Comparison of ENCODE assay signal across 7 cellular contexts in genomic region chr13:23378009-23378632, GRCh38. TPM values are rescaled to one million over a fixed set of nuclear protein-coding genes. Genes with fewer than 3 reads are reported as not detected.
DNase-seq lines count a peak whose midpoint lies in the region; ATAC-seq, FAIRE-seq and TF ChIP-seq lines count a peak whose summit lies in the region.

No MANE protein-coding gene starts in this region.

- no peak overlapping the region for H4K91ac ChIP-seq in H1 (replicated peaks; ENCODE audit: insufficient read length, low read length)

- no peak overlapping the region for H3K56ac ChIP-seq in H1 (replicated peaks; ENCODE audit: insufficient read length, low read depth, low read length)

- H3K4me3 Mint-ChIP-seq in activated CD4-positive, alpha-beta T cell treated with anti-CD3 and anti-CD28 coated beads, Interleukin-2, amount 10 ng/mL, durations not matched to agents 7 days and 5 days: peak overlapping the region; percentile 35

- H3K9me3 ChIP-seq in HUES48 (ENCODE audit: control insufficient read depth, insufficient read depth, low read length) (no peaks in the 10 kb centered on the region), H1 (ENCODE audit: insufficient read depth in 2 of 2, low read depth in 1 of 2, low read length in 1 of 2) (no peaks in the 10 kb centered on the region)

- TF ChIP-seq POLR2A in H1 (IDR thresholded peaks at IDR 0.05; ENCODE audit: control extremely low read depth in 1 of 2, low read depth in 2 of 2, low read length in 2 of 2): no peak

- no peak overlapping the region for H3K14ac ChIP-seq in H1 (ENCODE audit: insufficient read length)

- POLR2A ChIA-PET in activated CD4-positive, alpha-beta T cell treated with anti-CD3 and anti-CD28 coated beads, Interleukin-2, amount 10 ng/mL, durations not matched to agents 7 days and 5 days (lab: Charles Lee): no interaction called here
- POLR2A ChIA-PET in H1 (lab: Charles Lee; ENCODE audit: partially characterized antibody): interaction anchor here (1.2 kb wide), 1 partner anchor 55 kb away, joined by 3 read pairs; no protein-coding TSS in a partner anchor

- no peak overlapping the region for H4K5ac ChIP-seq in H1 (ENCODE audit: insufficient read length, low read depth, low read length)

- no peak for TF ChIP-seq EP300 in H1 (IDR thresholded peaks at IDR 0.05; ENCODE audit: borderline replicate concordance in 1 of 2, low read depth in 2 of 2, low read length in 2 of 2)

- H2AK5ac ChIP-seq in H1 (ENCODE audit: low read depth, low read length): peak overlapping the region; percentile 78; the same call in 1 of the 2 replicates

- H3K4me1 ChIP-seq in HUES48 (ENCODE audit: control insufficient read depth, insufficient read depth, low read length): peaks cover 26% of the 10 kb centered on the region
- peaks cover 5 to 16% (median 8%) of the 10 kb centered on the region in 4 experiments; a peak in 6 of 7 replicates for H3K4me1 ChIP-seq in H1 (replicated peaks in 1 of 4; ENCODE audit: control insufficient read depth in 3 of 4, insufficient read depth in 4 of 4, low read length in 3 of 4)

- no peak overlapping the region for H3K4ac ChIP-seq in H1 (replicated peaks; ENCODE audit: insufficient read length, low read depth, low read length)

- H3K4me3 ChIP-seq in HUES48 (ENCODE audit: low read depth, low read length): no peak overlapping the region
- no peak overlapping the region for H3K4me3 ChIP-seq in H1 (ENCODE audit: extremely low read depth in 1 of 4, insufficient read depth in 2 of 4, low read depth in 3 of 4, low read length in 4 of 4)
- no peak overlapping the region for H3K4me3 ChIP-seq in retinal pigment epithelial cell (ENCODE audit: low read length)

- peak overlapping the region; percentile 69; the same call in 1 of the 2 replicates for H2BK5ac ChIP-seq in H1 (ENCODE audit: low read depth, low read length)

- no peaks in the 10 kb centered on the region for H3K9me3 Mint-ChIP-seq in activated CD4-positive, alpha-beta T cell treated with anti-CD3 and anti-CD28 coated beads, Interleukin-2, amount 10 ng/mL, durations not matched to agents 7 days and 5 days

- H3K36me3 ChIP-seq in HUES48 (ENCODE audit: control insufficient read depth, insufficient read depth, low read length): peaks cover 2% of the 10 kb centered on the region; the same call in 1 of the 2 replicates
- peaks cover 0 to 1% (median 0%) of the 10 kb centered on the region in 4 experiments; a peak in 2 of 8 replicates for H3K36me3 ChIP-seq in H1 (ENCODE audit: control insufficient read depth in 2 of 4, insufficient read depth in 4 of 4, low read length in 3 of 4)

- no peak overlapping the region for H2BK15ac ChIP-seq in H1 (ENCODE audit: low read length)

- FAIRE-seq in H1 (lab: Jason Lieb, UNC): no peak

- no peak overlapping the region for H2BK20ac ChIP-seq in H1 (ENCODE audit: low read length)

- peaks cover 56% of the 10 kb centered on the region for H3K4me1 Mint-ChIP-seq in activated CD4-positive, alpha-beta T cell treated with anti-CD3 and anti-CD28 coated beads, Interleukin-2, amount 10 ng/mL, durations not matched to agents 7 days and 5 days

- H3K27me3 ChIP-seq in HUES48 (ENCODE audit: control insufficient read depth, insufficient read depth, low read length) (no peaks in the 10 kb centered on the region), H1 (replicated peaks in 1 of 4; ENCODE audit: control insufficient read depth in 3 of 4, extremely low read depth in 1 of 4, insufficient read depth in 3 of 4, low read length in 3 of 4) (no peaks in the 10 kb centered on the region)

- DNase-seq in activated CD4-positive, alpha-beta T cell treated with anti-CD3 and anti-CD28 coated beads, Interleukin-2, amount 10 ng/mL, durations not matched to agents 7 days and 5 days: peak; percentile 44
- DNase-seq in H1 (ENCODE audit: low read depth in 1 of 2, low spot score in 2 of 2): no peak
- DNase-seq in retinal pigment epithelial cell (ENCODE audit: low read depth): peak; percentile 89
- no peak for DNase-seq in globus pallidus (ENCODE audit: low spot score)

- H3K23ac ChIP-seq in H1 (ENCODE audit: insufficient read length): no peak overlapping the region

- peak overlapping the region; percentile 45; the same call in 1 of the 2 replicates for H3K9ac ChIP-seq in HUES48 (ENCODE audit: low read depth, low read length)
- H3K9ac ChIP-seq in H1 (replicated peaks in 1 of 4; ENCODE audit: extremely low read depth in 1 of 4, low read depth in 3 of 4, low read length in 3 of 4): no peak overlapping the region

- CTCF ChIA-PET in activated CD4-positive, alpha-beta T cell treated with anti-CD3 and anti-CD28 coated beads, Interleukin-2, amount 10 ng/mL, durations not matched to agents 7 days and 5 days (lab: Charles Lee): interaction anchor here (1.2 kb wide), 1 partner anchor 11 kb away, joined by 3 read pairs; no protein-coding TSS in a partner anchor
- CTCF ChIA-PET in H1 (lab: Charles Lee; ENCODE audit: partially characterized antibody): no interaction called here

- peaks cover 8% of the 10 kb centered on the region for H3K27me3 Mint-ChIP-seq in activated CD4-positive, alpha-beta T cell treated with anti-CD3 and anti-CD28 coated beads, Interleukin-2, amount 10 ng/mL, durations not matched to agents 7 days and 5 days

- peaks cover 8% of the 10 kb centered on the region for H3K36me3 Mint-ChIP-seq in activated CD4-positive, alpha-beta T cell treated with anti-CD3 and anti-CD28 coated beads, Interleukin-2, amount 10 ng/mL, durations not matched to agents 7 days and 5 days (ENCODE audit: low read depth)

- H2BK120ac ChIP-seq in H1 (replicated peaks; ENCODE audit: low read depth, low read length): no peak overlapping the region

- H3K4me2 ChIP-seq in H1 (ENCODE audit: insufficient read depth in 1 of 2, low read depth in 2 of 2, low read length in 2 of 2): no peak overlapping the region

- peaks cover 0 to 13% of the 10 kb centered on the region in 2 experiments for H3K79me2 ChIP-seq in H1 (ENCODE audit: control insufficient read depth in 1 of 2, insufficient read depth in 2 of 2, low read length in 2 of 2)

- H2AFZ ChIP-seq in H1 (ENCODE audit: low read length): no peak overlapping the region

- H3K27ac Mint-ChIP-seq in activated CD4-positive, alpha-beta T cell treated with anti-CD3 and anti-CD28 coated beads, Interleukin-2, amount 10 ng/mL, durations not matched to agents 7 days and 5 days: peak overlapping the region; percentile 83

- H3K79me1 ChIP-seq in H1 (ENCODE audit: low read depth, low read length): peaks cover 2% of the 10 kb centered on the region; the same call in 1 of the 2 replicates

- WGBS in H1 (ENCODE audit: extremely low coverage in 1 of 2, insufficient coverage in 1 of 2, insufficient read length in 1 of 2, insufficient replicate concordance in 2 of 2, low coverage in 1 of 2, low lambda C conversion rate in 2 of 2, missing lambda C conversion rate in 1 of 2), 2 experiments: 63% methylated on average over 11 of the region's 11 CpGs; no CpG with 5 or more reads in 1 of the 2 experiments

- H4K20me1 ChIP-seq in H1 (replicated peaks in 1 of 2; ENCODE audit: control insufficient read depth in 1 of 2, insufficient read depth in 2 of 2, low read length in 2 of 2): no peaks in the 10 kb centered on the region

- no peak overlapping the region for H3K18ac ChIP-seq in H1 (ENCODE audit: extremely low read depth, low read length)

- peak overlapping the region; percentile 89; the same call in 1 of the 2 replicates for H2BK12ac ChIP-seq in H1 (ENCODE audit: low read depth, low read length)

- H3K23me2 ChIP-seq in H1 (ENCODE audit: low read depth, low read length): no peaks in the 10 kb centered on the region; the same call in 1 of the 2 replicates

- TF ChIP-seq CTCF in H1 (IDR thresholded peaks at IDR 0.05; ENCODE audit: control extremely low read depth in 1 of 3, insufficient read depth in 1 of 3, low read depth in 1 of 3, low read length in 3 of 3) (no peak), retinal pigment epithelial cell (conservative IDR thresholded peaks at IDR 0.05; ENCODE audit: low read depth, low read length) (no peak)

- no peak overlapping the region for H4K8ac ChIP-seq in H1 (ENCODE audit: extremely low read depth, insufficient read depth, low read length)

- H3K27ac ChIP-seq in HUES48 (ENCODE audit: low read depth, low read length) (peak overlapping the region; percentile 75), H1 (ENCODE audit: low read depth, low read length) (no peak overlapping the region)

- no peak for TF ChIP-seq RAD21 in H1 (IDR thresholded peaks at IDR 0.05 in 1 of 2, conservative IDR thresholded peaks at IDR 0.05 in 1 of 2; ENCODE audit: low read depth in 2 of 2, low read length in 2 of 2)

- ATAC-seq in GM18870 (IDR thresholded peaks at IDR 0.05; ENCODE audit: unreplicated experiment): peak; percentile 48
- ATAC-seq in HG03097 (IDR thresholded peaks at IDR 0.05; ENCODE audit: low FRiP score, unreplicated experiment): no peak

TF ChIP-seq in H1, 55 proteins besides CTCF, POLR2A, EP300 and RAD21 (continues in another document):
- TF ChIP-seq ZNF274 (IDR thresholded peaks at IDR 0.05; ENCODE audit: borderline replicate concordance, extremely low read depth, low read length) (no peak), ATF3 (IDR thresholded peaks at IDR 0.05; ENCODE audit: insufficient read depth, low read depth, low read length) (no peak)

RNA-seq across cellular contexts. Expression of gene SACS, which starts 55.4 kb away (rescaled TPM):
- total RNA-seq in activated CD4-positive, alpha-beta T cell treated with anti-CD3 and anti-CD28 coated beads, Interleukin-2, amount 10 ng/mL, durations not matched to agents 7 days and 5 days: 10 to 100 TPM; 24.4 to 25.3 TPM
- total RNA-seq in H1 (2021; fragmentation: NEBNext Ultra II Directional; extraction: Animal tissue kit (Norgen Biotek cat#: 25700)): 51.3 and 54.2 TPM in 2 replicates
- 11.0 and 17.4 TPM in 2 replicates for polyA plus RNA-seq in H1 (2011; rRNA removed)
- 14.2 TPM for polyA plus RNA-seq in H1 (2011; cell fraction: cytosol; rRNA removed)
- 54.3 TPM for polyA plus RNA-seq in H1 (2011; cell fraction: nucleus; rRNA removed)
- 9.6 to 23.4 TPM (median 16.3 TPM) in 4 replicates for polyA plus RNA-seq in H1 (2012, experiment 1 of 2)
- polyA plus RNA-seq in H1 (2012, experiment 2 of 2): 1.5 TPM
- 23.0 TPM for polyA plus RNA-seq in H1 (2013, experiment 1 of 2)
- polyA plus RNA-seq in H1 (2013, experiment 2 of 2): 18.6 TPM
- 171 and 240 TPM in 2 replicates for polyA minus RNA-seq in H1 (2011; rRNA and poly(A)+ RNA removed)
- polyA minus RNA-seq in H1 (2011; cell fraction: cytosol; rRNA and poly(A)+ RNA removed): 50.0 TPM
- 177 TPM for polyA minus RNA-seq in H1 (2011; cell fraction: nucleus; rRNA and poly(A)+ RNA removed)

Comparison
In these comparisons a context has a peak if more than half of its experiments do, and no peak if none do; other contexts are left out.
1. DNase-seq: peak in activated CD4-positive, alpha-beta T cell treated with anti-CD3 and anti-CD28 coated beads, Interleukin-2, amount 10 ng/mL, durations not matched to agents 7 days and 5 days (single experiment) and retinal pigment epithelial cell (single experiment); none in H1 (0 of 2) and globus pallidus (single experiment).